Comparison of ENCODE assay signal across 15 cellular contexts in genomic region chr19:19492026-19492610, GRCh38. TPM values are rescaled to one million over a fixed set of nuclear protein-coding genes. Genes with fewer than 3 reads are reported as not detected.
"Had no signal": no experiment of that assay in that cellular context is flagged by ENCODE, and none has a peak within 500 bp of the region (broad histone marks: within the 10 kb centered on the region; RNA-seq: fewer than 3 reads in every experiment).

No MANE protein-coding gene starts in this region.

- H3K4me3 Mint-ChIP-seq: naive thymus-derived CD4-positive, alpha-beta T cell had no signal

- FAIRE-seq: endothelial cell of umbilical vein had no signal

- H3K9me3 ChIP-seq: colonic mucosa, ovary, tibial nerve had no signal

- H3K36me3 ChIP-seq: ovary had no signal

- H3K27me3 Mint-ChIP-seq: naive thymus-derived CD4-positive, alpha-beta T cell had no signal

- H3K4me2 ChIP-seq: smooth muscle cell had no signal

- H3K27ac ChIP-seq: colonic mucosa, foreskin keratinocyte, ovary, tibial nerve had no signal

- ATAC-seq: foreskin keratinocyte; left colon; naive thymus-derived CD4-positive, alpha-beta T cell; right cardiac atrium had no signal

- H3K4me3 ChIP-seq: colonic mucosa, ovary, smooth muscle cell, tibial nerve had no signal

- H3K27me3 ChIP-seq: colonic mucosa, foreskin keratinocyte, ovary, tibial nerve had no signal

- H3K9me3 Mint-ChIP-seq: naive thymus-derived CD4-positive, alpha-beta T cell had no signal

- DNase-seq: colonic mucosa; dermis blood vessel endothelial cell; erythroblast; foreskin keratinocyte; left colon; mammary epithelial cell; naive thymus-derived CD4-positive, alpha-beta T cell; ovary; stimulated activated CD4-positive, alpha-beta T cell treated with anti-CD3 and anti-CD28 coated beads, Interleukin-2, amount 100 ng/mL, for 48 hours; stimulated activated naive CD4-positive, alpha-beta T cell treated with Interleukin-2 at 50 U/mL for 16 hours had no signal

RNA-seq across cellular contexts. Expression of gene CILP2, which starts 45.9 kb away (rescaled TPM):
- total RNA-seq: endothelial cell of umbilical vein, kidney epithelial cell had no signal
